Comparison of ENCODE assay signal across 20 cellular contexts in genomic region chr5:66209794-66210193, GRCh38.
DNase-seq lines count a peak whose midpoint lies in the region; ATAC-seq and TF ChIP-seq lines count a peak whose summit lies in the region.
"Had no signal": no experiment of that assay in that cellular context is flagged by ENCODE, and none has a peak within 500 bp of the region (broad histone marks: within the 10 kb centered on the region; RNA-seq: fewer than 3 reads in every experiment).

No MANE protein-coding gene starts in this region.

- POLR2A ChIA-PET in WTC11 (lab: Charles Lee): no interaction called here
- POLR2A ChIA-PET in activated CD4-positive, alpha-beta T cell treated with anti-CD3 and anti-CD28 coated beads, Interleukin-2, amount 10 ng/mL, durations not matched to agents 7 days and 5 days (lab: Charles Lee): interaction anchor here (0.6 kb wide), 1 partner anchor 334 kb away, joined by 7 read pairs; no protein-coding TSS in a partner anchor

- H3K9me3 ChIP-seq in neuronal stem cell (replicated peaks in 1 of 2; ENCODE audit: control insufficient read depth in 2 of 2, insufficient read depth in 1 of 2, low read depth in 1 of 2, low read length in 2 of 2): no peaks in the 10 kb centered on the region
- no peaks in the 10 kb centered on the region for H3K9me3 ChIP-seq in suprapubic skin
- H3K9me3 ChIP-seq: BLaER1, Peyer's patch had no signal

- H2BK120ac ChIP-seq in neuronal stem cell (ENCODE audit: low read depth, low read length): no peak overlapping the region

- H3K36me3 ChIP-seq in neuronal stem cell (replicated peaks in 1 of 2; ENCODE audit: control insufficient read depth in 2 of 2, insufficient read depth in 2 of 2, low read length in 2 of 2) (no peaks in the 10 kb centered on the region), suprapubic skin (no peaks in the 10 kb centered on the region)
- H3K36me3 ChIP-seq: BLaER1, Peyer's patch had no signal

- no peak overlapping the region for H3K9ac ChIP-seq in neuronal stem cell (ENCODE audit: low read depth, low read length, poor library complexity)
- H3K9ac ChIP-seq: BLaER1, KMS-11 had no signal

- DNase-seq in Calu3: no peak
- no peak for DNase-seq in WTC11 (ENCODE audit: low spot score)
- peak; percentile 9 for DNase-seq in kidney glomerular epithelial cell (lab: John Stamatoyannopoulos, UW)
- DNase-seq in neuronal stem cell (ENCODE audit: low spot score): no peak
- no peak for DNase-seq in pons (ENCODE audit: low spot score)
- no peak for DNase-seq in suprapubic skin (ENCODE audit: low spot score in 2 of 2)
- DNase-seq in activated CD4-positive, alpha-beta T cell treated with anti-CD3 and anti-CD28 coated beads, Interleukin-2, amount 10 ng/mL, durations not matched to agents 7 days and 5 days: no peak
- DNase-seq: CD8-positive, alpha-beta memory T cell; GF-D8; MM.1S; NCI-H1105; NCI-H187 treated with DMSO at 0.1 percent for 48 hours; NCI-H2171; NCI-H510A; NCI-H82; Peyer's patch had no signal

- H3K4me3 Mint-ChIP-seq in Calu3 (ENCODE audit: low read depth, unreplicated experiment): no peak overlapping the region
- no peak overlapping the region for H3K4me3 Mint-ChIP-seq in WTC11
- no peak overlapping the region for H3K4me3 Mint-ChIP-seq in activated CD4-positive, alpha-beta T cell treated with anti-CD3 and anti-CD28 coated beads, Interleukin-2, amount 10 ng/mL, durations not matched to agents 7 days and 5 days
- H3K4me3 Mint-ChIP-seq: CD8-positive, alpha-beta memory T cell had no signal

- H2AFZ ChIP-seq in neuronal stem cell (ENCODE audit: low read length): no peak overlapping the region

- no peak overlapping the region for H3K23ac ChIP-seq in neuronal stem cell (ENCODE audit: low read depth, low read length, poor library complexity)

- H3K4me3 ChIP-seq in neuronal stem cell (ENCODE audit: low read length in 2 of 2) (no peak overlapping the region), suprapubic skin (no peak overlapping the region)
- H3K4me3 ChIP-seq: BLaER1, Peyer's patch had no signal

- CTCF ChIA-PET in Calu3 (lab: Charles Lee) (interaction anchor here (1.1 to 1.4 kb wide), 2 partner anchors 36 to 38 kb away, joined by 4 to 5 read pairs; no protein-coding TSS in a partner anchor), WTC11 (lab: Charles Lee) (no interaction called here)
- CTCF ChIA-PET in activated CD4-positive, alpha-beta T cell treated with anti-CD3 and anti-CD28 coated beads, Interleukin-2, amount 10 ng/mL, durations not matched to agents 7 days and 5 days (lab: Charles Lee): no interaction called here

- H2BK12ac ChIP-seq in neuronal stem cell (ENCODE audit: low read length): no peak overlapping the region

- no peak overlapping the region for H3K4ac ChIP-seq in neuronal stem cell (ENCODE audit: low read length)

- TF ChIP-seq POLR2A in suprapubic skin (IDR thresholded peaks at IDR 0.05): no peak

- no peak overlapping the region for H2AK5ac ChIP-seq in neuronal stem cell (ENCODE audit: low read depth, low read length)

- no peaks in the 10 kb centered on the region for H3K79me1 ChIP-seq in neuronal stem cell (ENCODE audit: low read depth, low read length)

- peak overlapping the region; percentile 1 for H3K14ac ChIP-seq in neuronal stem cell (ENCODE audit: low read length)

- no peak overlapping the region for H3K4me2 ChIP-seq in neuronal stem cell (ENCODE audit: insufficient read depth, low read length, poor library complexity, severe bottlenecking)
- H3K4me2 ChIP-seq: KMS-11 had no signal

- H4K8ac ChIP-seq in neuronal stem cell (ENCODE audit: low read depth, low read length): no peak overlapping the region

- intact Hi-C loops in Calu3 (cut with micrococcal nuclease; ENCODE audit: unreplicated experiment): loop anchor here (2.0 kb wide), 1 partner anchor 35 kb away; no protein-coding TSS in a partner anchor

- no peak overlapping the region for H3K18ac ChIP-seq in neuronal stem cell (ENCODE audit: low read length)

- no peaks in the 10 kb centered on the region for H3K4me1 ChIP-seq in neuronal stem cell (ENCODE audit: control insufficient read depth in 2 of 2, insufficient read depth in 1 of 2, low read depth in 1 of 2, low read length in 2 of 2)
- peaks cover 9% of the 10 kb centered on the region for H3K4me1 ChIP-seq in suprapubic skin
- H3K4me1 ChIP-seq: Peyer's patch had no signal

- TF ChIP-seq EP300 in suprapubic skin (IDR thresholded peaks at IDR 0.05): no peak

- no peak overlapping the region for H2BK15ac ChIP-seq in neuronal stem cell (ENCODE audit: low read length)

- no peak overlapping the region for H3K27ac ChIP-seq in neuronal stem cell (replicated peaks; ENCODE audit: low read length)
- no peak overlapping the region for H3K27ac ChIP-seq in suprapubic skin
- H3K27ac ChIP-seq: BLaER1, KMS-11, Peyer's patch had no signal

- H3K36me3 Mint-ChIP-seq in Calu3 (ENCODE audit: insufficient read depth, unreplicated experiment): peaks cover 7% of the 10 kb centered on the region
- no peaks in the 10 kb centered on the region for H3K36me3 Mint-ChIP-seq in WTC11
- H3K36me3 Mint-ChIP-seq in activated CD4-positive, alpha-beta T cell treated with anti-CD3 and anti-CD28 coated beads, Interleukin-2, amount 10 ng/mL, durations not matched to agents 7 days and 5 days (ENCODE audit: low read depth): no peaks in the 10 kb centered on the region

- WGBS in neuronal stem cell (ENCODE audit: extremely low coverage in 2 of 2, insufficient read length in 2 of 2, insufficient replicate concordance in 1 of 2), 2 donors: no CpG with 5 or more reads among the region's 6 CpGs
- WGBS in suprapubic skin: 64% methylated on average over 6 of the region's 6 CpGs

- BruUV-seq in Calu3 (replicated peaks; lab: Mats Ljungman, UMichigan): no TSS peak

- H3K27me3 Mint-ChIP-seq in Calu3 (ENCODE audit: unreplicated experiment) (no peaks in the 10 kb centered on the region), WTC11 (ENCODE audit: low read depth) (no peaks in the 10 kb centered on the region)
- H3K27me3 Mint-ChIP-seq in activated CD4-positive, alpha-beta T cell treated with anti-CD3 and anti-CD28 coated beads, Interleukin-2, amount 10 ng/mL, durations not matched to agents 7 days and 5 days: no peaks in the 10 kb centered on the region
- H3K27me3 Mint-ChIP-seq: CD8-positive, alpha-beta memory T cell had no signal

- peaks cover 31% of the 10 kb centered on the region for H3K4me1 Mint-ChIP-seq in Calu3 (ENCODE audit: low read depth, unreplicated experiment)
- H3K4me1 Mint-ChIP-seq in WTC11: peaks cover 4% of the 10 kb centered on the region; the same call in 1 of the 2 replicates
- no peaks in the 10 kb centered on the region for H3K4me1 Mint-ChIP-seq in activated CD4-positive, alpha-beta T cell treated with anti-CD3 and anti-CD28 coated beads, Interleukin-2, amount 10 ng/mL, durations not matched to agents 7 days and 5 days
- H3K4me1 Mint-ChIP-seq: CD8-positive, alpha-beta memory T cell had no signal

- ATAC-seq in WTC11 (peak; percentile 56), HG02610 (IDR thresholded peaks at IDR 0.05; ENCODE audit: unreplicated experiment) (no peak)

- H3K27ac Mint-ChIP-seq in Calu3 (ENCODE audit: unreplicated experiment): peak overlapping the region; percentile 79
- H3K27ac Mint-ChIP-seq in WTC11: no peak overlapping the region
- H3K27ac Mint-ChIP-seq in activated CD4-positive, alpha-beta T cell treated with anti-CD3 and anti-CD28 coated beads, Interleukin-2, amount 10 ng/mL, durations not matched to agents 7 days and 5 days: no peak overlapping the region
- H3K27ac Mint-ChIP-seq: HFFc6 had no signal

- no peak overlapping the region for H2BK5ac ChIP-seq in neuronal stem cell (ENCODE audit: low read length)

- no peaks in the 10 kb centered on the region for H3K27me3 ChIP-seq in neuronal stem cell (ENCODE audit: control insufficient read depth in 3 of 3, insufficient read depth in 3 of 3, low read depth in 1 of 3, low read length in 3 of 3)
- H3K27me3 ChIP-seq in suprapubic skin: no peaks in the 10 kb centered on the region
- H3K27me3 ChIP-seq: BLaER1, Peyer's patch had no signal

- H4K91ac ChIP-seq in neuronal stem cell (ENCODE audit: low read depth, low read length, poor library complexity): no peak overlapping the region

- H3K9me3 Mint-ChIP-seq in Calu3 (ENCODE audit: low read depth, unreplicated experiment) (no peaks in the 10 kb centered on the region), WTC11 (no peaks in the 10 kb centered on the region)
- no peaks in the 10 kb centered on the region for H3K9me3 Mint-ChIP-seq in activated CD4-positive, alpha-beta T cell treated with anti-CD3 and anti-CD28 coated beads, Interleukin-2, amount 10 ng/mL, durations not matched to agents 7 days and 5 days
- H3K9me3 Mint-ChIP-seq: CD8-positive, alpha-beta memory T cell; HFFc6 had no signal

- TF ChIP-seq CTCF in Calu3 (IDR thresholded peaks at IDR 0.05; ENCODE audit: unreplicated experiment) (no peak), WTC11 (IDR thresholded peaks at IDR 0.05) (no peak), suprapubic skin (IDR thresholded peaks at IDR 0.05) (no peak)

TF ChIP-seq in WTC11, 78 proteins besides CTCF, POLR2A, EP300 and RAD21 (continues in another document):
- TF ChIP-seq RELA (CRISPR knock-in tag; IDR thresholded peaks at IDR 0.05; ENCODE audit: borderline replicate concordance) (no peak), GRHL2 (CRISPR knock-in tag; IDR thresholded peaks at IDR 0.05; ENCODE audit: insufficient replicate concordance, severe bottlenecking) (no peak), ZBTB21 (CRISPR knock-in tag; IDR thresholded peaks at IDR 0.05; ENCODE audit: borderline replicate concordance) (no peak), CBFB (CRISPR knock-in tag; IDR thresholded peaks at IDR 0.05; ENCODE audit: low read depth) (no peak), SMAD3 (CRISPR knock-in tag; IDR thresholded peaks at IDR 0.05; ENCODE audit: borderline replicate concordance) (no peak), ZNF512 (CRISPR knock-in tag; IDR thresholded peaks at IDR 0.05; ENCODE audit: borderline replicate concordance) (no peak)
- TF ChIP-seq, protein P1, sequence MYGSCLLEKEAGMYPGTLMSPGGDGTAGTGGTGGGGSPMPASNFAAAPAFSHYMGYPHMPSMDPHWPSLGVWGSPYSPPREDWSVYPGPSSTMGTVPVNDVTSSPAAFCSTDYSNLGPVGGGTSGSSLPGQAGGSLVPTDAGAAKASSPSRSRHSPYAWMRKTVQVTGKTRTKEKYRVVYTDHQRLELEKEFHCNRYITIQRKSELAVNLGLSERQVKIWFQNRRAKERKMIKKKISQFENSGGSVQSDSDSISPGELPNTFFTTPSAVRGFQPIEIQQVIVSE (CRISPR knock-in tag; IDR thresholded peaks at IDR 0.05; ENCODE audit: borderline replicate concordance): no peak
